In genomic region chr14:104752735-104753527, GRCh38 we compare ENCODE assay signal across 8 cellular contexts. TPM values are rescaled to one million over a fixed set of nuclear protein-coding genes. Genes with fewer than 3 reads are reported as not detected.
DNase-seq lines count a peak whose midpoint lies in the region; ATAC-seq and TF ChIP-seq lines count a peak whose summit lies in the region.

A gene with protein sequence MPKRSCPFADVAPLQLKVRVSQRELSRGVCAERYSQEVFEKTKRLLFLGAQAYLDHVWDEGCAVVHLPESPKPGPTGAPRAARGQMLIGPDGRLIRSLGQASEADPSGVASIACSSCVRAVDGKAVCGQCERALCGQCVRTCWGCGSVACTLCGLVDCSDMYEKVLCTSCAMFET (plus strand): TSS chr14:104753147. CDS start chr14:104753202, 55 bp downstream.

- H3K36me3 Mint-ChIP-seq in neural progenitor cell, result peaks cover 6% of the 10 kb centered on the region

- peaks cover 42% of the 10 kb centered on the region for H3K4me1 Mint-ChIP-seq in neural progenitor cell

- H3K36me3 ChIP-seq in neural progenitor cell, result no peaks in the 10 kb centered on the region

- no peaks in the 10 kb centered on the region for H3K9me3 ChIP-seq in neural progenitor cell (ENCODE audit: low read depth)

- peak within 1 kb of the TSS; percentile 97 for H3K9ac ChIP-seq in neural progenitor cell

- TF ChIP-seq CTCF in foreskin keratinocyte (conservative IDR thresholded peaks at IDR 0.05) (peak; percentile 13), neural progenitor cell (IDR thresholded peaks at IDR 0.05) (no peak)

- in situ Hi-C loops in SK-MEL-5 (cut with HindIII; ENCODE audit: low pct_unique_long_range_greater_than_20kb, low sequenced_read_pairs), result no loop called here

- H3K79me2 ChIP-seq in neural progenitor cell (ENCODE audit: low read depth), result peaks cover 37% of the 10 kb centered on the region

- ATAC-seq in foreskin keratinocyte, result peak; percentile 90

- peaks cover 9% of the 10 kb centered on the region for H3K9me3 Mint-ChIP-seq in neural progenitor cell

- H3K27me3 ChIP-seq in foreskin keratinocyte (no peaks in the 10 kb centered on the region), neural progenitor cell (no peaks in the 10 kb centered on the region)

- peak within 1 kb of the TSS; percentile 97 for H3K4me3 ChIP-seq in neural progenitor cell

- peaks cover 21% of the 10 kb centered on the region for H3F3A ChIP-seq in neural progenitor cell (ENCODE audit: low read depth)

- CTCF ChIA-PET in HEK293T (lab: Yijun Ruan, JAX), result interaction anchor here (0.7 to 2.5 kb wide), 8 partner anchors 13 to 74 kb away, joined by 3 to 15 read pairs (median 4); partner anchors contain the start of gene ADSS1

- peak within 1 kb of the TSS; percentile 88 for H2AFZ ChIP-seq in neural progenitor cell (replicated peaks)

- peak within 1 kb of the TSS; percentile 95 for H3K4me2 ChIP-seq in neural progenitor cell

- peaks cover 46% of the 10 kb centered on the region for H4K20me1 ChIP-seq in neural progenitor cell (ENCODE audit: low read depth)

- POLR2A ChIA-PET in HEK293T (lab: Yijun Ruan, JAX), result interaction anchor here (0.6 to 3.0 kb wide), 43 partner anchors 8 to 737 kb away, joined by 3 to 22 read pairs (median 4); partner anchors contain the start of genes CEP170B and ZBTB42

- H3K4me1 ChIP-seq in foreskin keratinocyte (peaks cover 12% of the 10 kb centered on the region), neural progenitor cell (peaks cover 15% of the 10 kb centered on the region)

- peaks cover 8% of the 10 kb centered on the region for H3K27me3 Mint-ChIP-seq in neural progenitor cell (ENCODE audit: insufficient read depth, low read depth)

- H3K4me3 Mint-ChIP-seq in neural progenitor cell, result peak within 1 kb of the TSS; percentile 95

- DNase-seq in GF-D8 (lab: John Stamatoyannopoulos, UW), result peak; percentile 91
- peak; percentile 99 for DNase-seq in HEK293T (ENCODE audit: extremely low spot score)
- peak; percentile 100 for DNase-seq in MV-4-11 (lab: John Stamatoyannopoulos, UW)
- DNase-seq in SK-MEL-5 (ENCODE audit: low read depth, low spot score), result peak; percentile 99
- DNase-seq in activated naive CD4-positive, alpha-beta T cell treated with Interleukin-2 at 50 U/mL for 16 hours, result peak; percentile 100
- DNase-seq in foreskin keratinocyte, result peak; percentile 95 to 98
- DNase-seq in neural progenitor cell (ENCODE audit: low spot score), result peak; percentile 100
- peak; percentile 97 for DNase-seq in stromal cell of bone marrow (ENCODE audit: low read depth)

- H3K27ac Mint-ChIP-seq in neural progenitor cell, result peak within 1 kb of the TSS; percentile 79

- H3K27ac ChIP-seq in foreskin keratinocyte, result peak within 1 kb of the TSS; percentile 26
- H3K27ac ChIP-seq in neural progenitor cell, result peak within 1 kb of the TSS; percentile 26

TF ChIP-seq in HEK293T, 16 proteins besides CTCF, POLR2A, EP300 and RAD21:
- TF ChIP-seq ELF4 (IDR thresholded peaks at IDR 0.05), result no peak
- TF ChIP-seq L3MBTL2 (conservative IDR thresholded peaks at IDR 0.05), result peak; percentile 53
- TF ChIP-seq LEF1 (IDR thresholded peaks at IDR 0.05; ENCODE audit: borderline replicate concordance), result no peak
- no peak for TF ChIP-seq FOXA1 (IDR thresholded peaks at IDR 0.05)
- TF ChIP-seq PKNOX1 (IDR thresholded peaks at IDR 0.05), result peak; percentile 65; the same call in 1 of the 2 replicates
TF ChIP-seq in HEK293T: peak in this region for 2.

RNA-seq across cellular contexts. Expression of the gene that starts here (rescaled TPM):
- total RNA-seq in SK-MEL-5 (2014; rRNA removed; shearing (Covaris generic)), result 94.9 and 111 TPM in 2 replicates
- polyA plus RNA-seq in SK-MEL-5 (2015; cell fraction: cytosol; rRNA removed), result 178 and 225 TPM in 2 replicates
- polyA plus RNA-seq in SK-MEL-5 (2015; cell fraction: nucleus; rRNA removed), result 60.4 and 92.1 TPM in 2 replicates
- 110 and 114 TPM in 2 replicates for total RNA-seq in foreskin keratinocyte
- 182 and 190 TPM in 2 replicates for polyA plus RNA-seq in foreskin keratinocyte
- total RNA-seq in neural progenitor cell (ENCODE audit: low replicate concordance), result 139 and 231 TPM in 2 replicates

Comparison
In these comparisons a context has a peak if more than half of its experiments do, and no peak if none do; other contexts are left out.
1. Peak in every context shown above with its lines: DNase-seq, ATAC-seq, H3K4me3 ChIP-seq and H3K27ac ChIP-seq.